In the genomic region with DNA sequence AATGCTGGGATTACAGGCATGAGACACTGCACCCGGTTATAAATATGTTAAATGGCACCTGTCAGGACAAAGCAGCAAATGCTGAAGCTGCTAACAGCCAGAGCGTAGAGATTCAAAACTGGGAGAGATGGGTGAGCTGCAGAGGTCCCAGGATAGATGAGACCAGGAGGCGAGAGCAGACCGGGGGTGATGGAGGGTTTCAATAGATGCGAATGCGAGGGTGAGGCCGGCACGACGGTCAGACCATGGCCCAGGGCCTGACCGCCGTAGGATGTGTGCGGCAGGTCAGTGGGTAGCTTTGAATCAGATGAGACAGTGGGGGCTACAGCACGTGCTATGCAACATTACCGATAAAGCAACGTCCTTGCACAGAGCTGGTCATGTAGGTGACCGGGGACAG, we compare ENCODE assay signal across 26 cellular contexts. TPM values are rescaled to one million over a fixed set of nuclear protein-coding genes. Genes with fewer than 3 reads are reported as not detected.
"Had no signal": no experiment of that assay in that cellular context is flagged by ENCODE, and none has a peak within 500 bp of the region (broad histone marks: within the 10 kb centered on the region; RNA-seq: fewer than 3 reads in every experiment).

No MANE protein-coding gene starts in this region.

- H3K27me3 ChIP-seq: colonic mucosa, esophagus squamous epithelium, gastrocnemius medialis, heart left ventricle, hepatocyte, left lung had no signal

- H3K27ac ChIP-seq: colonic mucosa, epithelial cell of prostate, esophagus squamous epithelium, gastrocnemius medialis, heart left ventricle, hepatocyte, left lung, lower lobe of right lung had no signal

- H3K36me3 ChIP-seq: colonic mucosa, esophagus squamous epithelium had no signal

- H3K4me3 ChIP-seq: colonic mucosa, esophagus squamous epithelium, gastrocnemius medialis, heart left ventricle, hepatocyte, left lung, lower lobe of right lung, mucosa of descending colon had no signal

- ATAC-seq: effector memory CD8-positive, alpha-beta T cell; esophagus mucosa; gastrocnemius medialis; heart left ventricle; left cardiac atrium; left lung; left ventricle myocardium superior; lower lobe of right lung; mucosa of descending colon had no signal

- H3K4me3 Mint-ChIP-seq: dendritic cell treated with granulocyte-macrophage colony-stimulating factor and Interleukin-4, amounts not matched to agents 40 ng/mL and 50 ng/mL, for 4 days; effector memory CD8-positive, alpha-beta T cell; endodermal cell; immature natural killer cell; mesothelial cell of epicardium had no signal

- H3K4me1 Mint-ChIP-seq: endodermal cell, immature natural killer cell had no signal

- H3K27ac Mint-ChIP-seq: dendritic cell treated with granulocyte-macrophage colony-stimulating factor and Interleukin-4, amounts not matched to agents 40 ng/mL and 50 ng/mL, for 4 days; effector memory CD8-positive, alpha-beta T cell; endodermal cell; immature natural killer cell; mesothelial cell of epicardium had no signal

- FAIRE-seq: endometrium had no signal

- DNase-seq: colonic mucosa; cortex of kidney; effector CD8-positive, alpha-beta T cell; effector memory CD8-positive, alpha-beta T cell; endodermal cell; erythroblast; esophagus squamous epithelium; foreskin fibroblast; foreskin melanocyte; gastrocnemius medialis; heart left ventricle; hypothalamus; immature natural killer cell; islet precursor cell; left cardiac atrium; left lung; left ventricle myocardium superior; lower lobe of right lung; mesenchymal stem cell had no signal

- H2AFZ ChIP-seq: hepatocyte had no signal

- H3K9me3 Mint-ChIP-seq: dendritic cell treated with granulocyte-macrophage colony-stimulating factor and Interleukin-4, amounts not matched to agents 40 ng/mL and 50 ng/mL, for 4 days; effector memory CD8-positive, alpha-beta T cell; endodermal cell; immature natural killer cell; mesothelial cell of epicardium had no signal

- H3K36me3 Mint-ChIP-seq: immature natural killer cell had no signal

- H3K4me2 ChIP-seq: hepatocyte had no signal

- H3K4me1 ChIP-seq: colonic mucosa, gastrocnemius medialis, lower lobe of right lung had no signal

- H3K79me2 ChIP-seq: hepatocyte had no signal

- H3K9me3 ChIP-seq: colonic mucosa, esophagus squamous epithelium, gastrocnemius medialis, heart left ventricle, left lung, lower lobe of right lung, mucosa of descending colon had no signal

RNA-seq across cellular contexts. Expression of a gene that starts 14.3 kb away (rescaled TPM):
- polyA plus RNA-seq: immature natural killer cell had no signal
